26 cellular contexts compared by ENCODE assay signal in the genomic region with DNA sequence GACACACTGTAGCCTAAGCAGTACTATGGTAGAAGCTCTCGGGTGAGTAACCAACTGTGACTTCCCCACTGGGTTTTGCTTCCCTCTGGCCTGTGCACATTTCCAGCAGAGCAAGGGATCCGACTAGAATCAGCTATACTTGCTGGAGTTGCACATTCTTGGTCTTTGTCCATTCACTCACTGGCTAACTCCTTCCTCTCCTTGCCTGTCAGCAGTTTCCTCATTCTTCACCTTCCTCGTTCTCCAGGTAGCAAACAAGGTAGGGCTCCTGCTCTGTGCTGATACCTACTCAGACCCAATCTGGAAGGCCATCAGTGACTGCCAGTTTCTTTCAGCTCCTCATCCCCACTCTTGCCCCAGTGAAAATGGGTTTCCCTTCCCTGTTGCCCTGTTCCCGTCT.
"Had no signal": no experiment of that assay in that cellular context is flagged by ENCODE, and none has a peak within 500 bp of the region (broad histone marks: within the 10 kb centered on the region; RNA-seq: fewer than 3 reads in every experiment).

No MANE protein-coding gene starts in this region.

- H3K4me3 ChIP-seq: ascending aorta, cardiac muscle cell, SJSA1 had no signal

- ATAC-seq: activated CD8-positive, alpha-beta T cell treated with anti-CD3 and anti-CD28 coated beads, Interleukin-2, amount 10 ng/mL, durations not matched to agents 7 days and 5 days; Panc1; SK-N-SH treated with all-trans-retinoic acid at 6 μM for 48 hours; WTC11 had no signal

- H3K36me3 ChIP-seq: ascending aorta, cardiac muscle cell, SJSA1 had no signal

- H3K9me3 ChIP-seq: ascending aorta, SJSA1 had no signal

- H3K27ac ChIP-seq: ascending aorta, cardiac muscle cell, RWPE1, SJSA1 had no signal

- H3K4me1 ChIP-seq: ascending aorta, SJSA1 had no signal

- DNase-seq: activated CD4-positive, alpha-beta T cell treated with anti-CD3 and anti-CD28 coated beads for 48 hours; activated CD4-positive, alpha-beta T cell treated with anti-CD3 and anti-CD28 coated beads, Interleukin-2, amount 50 U/mL, for 4 hours; activated CD4-positive, CD25-positive, alpha-beta regulatory T cell treated with anti-CD3 and anti-CD28 coated beads, Interleukin-2, amount 50 U/mL, for 72 hours; activated CD8-positive, alpha-beta T cell treated with anti-CD3 and anti-CD28 coated beads, Interleukin-2, amount 10 ng/mL, durations not matched to agents 7 days and 5 days; activated effector memory CD4-positive, alpha-beta T cell treated with Interleukin-2 at 50 U/mL for 16 hours; activated naive CD4-positive, alpha-beta T cell; activated T-cell treated with anti-CD3 and anti-CD28 coated beads, Interleukin-2, amount 50 U/mL, for 24 hours; Karpas-422; MM.1S; NCI-H1105; NCI-H1436; NCI-H1694 treated with DMSO at 0.1 percent for 48 hours; NCI-H2029 treated with DMSO at 0.1 percent for 48 hours; NCI-H345; NCI-H510A treated with DMSO at 0.1 percent for 48 hours; NK-92 treated with Interleukin-12 subunit alpha and Interleukin-12 subunit beta, amount 100 ng/mL, for 24 hours; OCI-M1; SHP77; SW 1271 had no signal

- H3K27me3 ChIP-seq: ascending aorta, cardiac muscle cell, SJSA1 had no signal
